27 cellular contexts compared by ENCODE assay signal in genomic region chr6:99080191-99080590, GRCh38.
"Had no signal": no experiment of that assay in that cellular context is flagged by ENCODE, and none has a peak within 500 bp of the region (broad histone marks: within the 10 kb centered on the region; RNA-seq: fewer than 3 reads in every experiment).

No MANE protein-coding gene starts in this region.

- FAIRE-seq: endothelial cell of umbilical vein, islet of Langerhans had no signal

- H3K27ac ChIP-seq: colonic mucosa, esophagus muscularis mucosa, foreskin keratinocyte, gastroesophageal sphincter, heart left ventricle, hepatocyte, left ventricle myocardium inferior, lower lobe of right lung, parathyroid adenoma, stomach, thyroid gland, vagina had no signal

- H3K79me2 ChIP-seq: hepatocyte, parathyroid adenoma had no signal

- H3K4me3 ChIP-seq: colonic mucosa, esophagus muscularis mucosa, gastroesophageal sphincter, heart left ventricle, hepatocyte, left ventricle myocardium inferior, lower lobe of right lung, smooth muscle cell, stomach, thyroid gland, vagina had no signal

- DNase-seq: colonic mucosa; effector CD8-positive, alpha-beta T cell; endodermal cell; foreskin keratinocyte; heart left ventricle; left cardiac atrium; left ventricle myocardium inferior; lower lobe of right lung; natural killer cell; occipital lobe; stimulated activated CD4-positive, alpha-beta T cell treated with anti-CD3 and anti-CD28 coated beads, Interleukin-12 subunit alpha, Interleukin-12 subunit beta, amount 100 ng/mL, for 4 hours; stimulated activated CD4-positive, alpha-beta T cell treated with anti-CD3 and anti-CD28 coated beads, Interleukin-1b, Interleukin-23, amount 100 ng/mL, for 48 hours; stimulated activated CD4-positive, alpha-beta T cell treated with anti-CD3 and anti-CD28 coated beads, Interleukin-4, amount 100 ng/mL, for 1 hour; stimulated activated naive CD4-positive, alpha-beta T cell treated with Interleukin-2 at 50 U/mL for 16 hours; stomach; thyroid gland; trophoblast cell had no signal

- H3K36me3 ChIP-seq: colonic mucosa, esophagus muscularis mucosa, gastroesophageal sphincter, heart left ventricle, left ventricle myocardium inferior, lower lobe of right lung, stomach, thyroid gland, vagina had no signal

- H3K9me3 ChIP-seq: colonic mucosa, esophagus muscularis mucosa, gastroesophageal sphincter, heart left ventricle, left ventricle myocardium inferior, lower lobe of right lung, stomach, thyroid gland, vagina had no signal

- H2AFZ ChIP-seq: hepatocyte, parathyroid adenoma had no signal

- H3K4me1 ChIP-seq: colonic mucosa, esophagus muscularis mucosa, foreskin keratinocyte, gastroesophageal sphincter, heart left ventricle, left ventricle myocardium inferior, lower lobe of right lung, parathyroid adenoma, stomach, thyroid gland, vagina had no signal

- H3K27me3 ChIP-seq: colonic mucosa, foreskin keratinocyte, gastroesophageal sphincter, hepatocyte, thyroid gland, vagina had no signal

- ATAC-seq: foreskin keratinocyte; gastroesophageal sphincter; heart left ventricle; left cardiac atrium; lower lobe of right lung; natural killer cell; sciatic nerve; stimulated activated effector memory CD8-positive, alpha-beta T cell treated with anti-CD3 and anti-CD28 coated beads, Interleukin-12 subunit alpha, Interleukin-12 subunit beta, amount 100 ng/mL, for 72 hours had no signal

- H3K4me2 ChIP-seq: hepatocyte, smooth muscle cell had no signal

- H3K9ac ChIP-seq: parathyroid adenoma had no signal
